Comparison of ENCODE assay signal across 32 cellular contexts in the genomic region with DNA sequence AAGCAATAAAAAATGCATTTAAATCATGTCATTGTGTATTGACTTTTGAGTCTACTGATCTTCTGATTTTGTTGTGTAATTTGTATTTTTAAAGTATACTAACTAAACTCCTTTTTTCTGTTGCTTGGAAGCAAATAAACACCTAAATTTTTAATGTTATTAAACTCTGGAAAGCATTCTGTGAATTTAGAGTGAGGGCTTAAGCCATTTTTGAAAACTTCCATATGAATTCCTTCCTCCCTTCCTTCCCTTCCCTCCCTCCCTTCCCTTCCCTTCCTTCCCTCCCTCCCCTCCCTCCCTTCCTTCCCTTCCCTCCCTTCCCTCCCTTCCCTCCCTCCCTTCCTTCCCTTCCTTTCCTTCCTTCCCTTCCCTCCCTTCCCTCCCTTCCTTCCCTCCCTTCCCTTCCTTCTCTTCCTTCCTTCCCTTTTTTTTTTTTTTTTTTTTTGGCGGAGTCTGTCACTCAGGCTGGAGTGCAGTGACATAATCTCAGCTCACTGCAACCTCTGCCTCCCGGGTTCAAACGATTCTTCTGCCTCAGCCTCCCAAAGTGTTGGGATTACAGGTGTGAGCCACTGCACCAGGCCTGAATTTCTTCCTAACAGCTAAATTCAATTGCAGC. TPM values are rescaled to one million over a fixed set of nuclear protein-coding genes. Genes with fewer than 3 reads are reported as not detected.
DNase-seq lines count a peak whose midpoint lies in the region; ATAC-seq, FAIRE-seq and TF ChIP-seq lines count a peak whose summit lies in the region.
"Had no signal": no experiment of that assay in that cellular context is flagged by ENCODE, and none has a peak within 500 bp of the region (broad histone marks: within the 10 kb centered on the region; RNA-seq: fewer than 3 reads in every experiment).

No MANE protein-coding gene starts in this region.

- no peak for ATAC-seq in activated naive CD8-positive, alpha-beta T cell treated with anti-CD3 and anti-CD28 coated beads, Interleukin-2, amount 50 U/mL, for 24 hours
- ATAC-seq in effector memory CD8-positive, alpha-beta T cell (replicated peaks), result no peak
- ATAC-seq: activated T-cell treated with anti-CD3 and anti-CD28 coated beads, Interleukin-2, amount 50 U/mL, for 4 hours; left cardiac atrium; right cardiac atrium; Right ventricle myocardium inferior had no signal

- no peaks in the 10 kb centered on the region for H3K9me2 ChIP-seq in PC-9 (ENCODE audit: insufficient read depth)
- H3K9me2 ChIP-seq: SK-N-SH had no signal

- POLR2A ChIA-PET in PC-9 (lab: Charles Lee; ENCODE audit: unreplicated experiment), result no interaction called here

- H3K27ac ChIP-seq in dorsolateral prefrontal cortex (peak overlapping the region in 1 of 59 donors; percentile 7), PC-9 (no peak overlapping the region)
- H3K27ac ChIP-seq: KMS-11, spleen had no signal

- peak; percentile 15 for FAIRE-seq in G401.6 (lab: Jason Lieb, UNC)
- FAIRE-seq: GM12891, HTR-8/SVneo had no signal

- intact Hi-C loops in dorsolateral prefrontal cortex (cut with DNase I), result no loop called here
- intact Hi-C loops in PC-9 (cut with micrococcal nuclease; ENCODE audit: unreplicated experiment), result no loop called here

- H3K4me1 Mint-ChIP-seq in activated naive CD8-positive, alpha-beta T cell (ENCODE audit: low read depth), result peaks cover 2% of the 10 kb centered on the region
- peaks cover 3% of the 10 kb centered on the region for H3K4me1 Mint-ChIP-seq in activated naive CD8-positive, alpha-beta T cell treated with anti-CD3 and anti-CD28 coated beads, Interleukin-2, amount 50 U/mL, for 24 hours
- no peaks in the 10 kb centered on the region for H3K4me1 Mint-ChIP-seq in effector memory CD8-positive, alpha-beta T cell (ENCODE audit: low read depth in 2 of 2)
- H3K4me1 Mint-ChIP-seq in progenitor cell of endocrine pancreas (ENCODE audit: low read depth), result no peaks in the 10 kb centered on the region

- CTCF ChIA-PET in PC-9 (lab: Charles Lee), result no interaction called here

- no peak overlapping the region for H2AFZ ChIP-seq in PC-9

- BruUV-seq in PC-9 (replicated peaks; lab: Mats Ljungman, UMichigan), result no TSS peak

- H3K9me3 ChIP-seq in PC-9 (ENCODE audit: insufficient read depth, low read depth), result no peaks in the 10 kb centered on the region
- H3K9me3 ChIP-seq: BE2C, MG63, SK-N-SH, spleen had no signal

- H3K4me3 ChIP-seq in dorsolateral prefrontal cortex, result no peak overlapping the region
- H3K4me3 ChIP-seq in PC-9, result no peak overlapping the region
- H3K4me3 ChIP-seq: lung, MG63, spleen had no signal

- H3K9me3 Mint-ChIP-seq in activated naive CD8-positive, alpha-beta T cell (ENCODE audit: low read depth), result no peaks in the 10 kb centered on the region
- H3K9me3 Mint-ChIP-seq in activated naive CD8-positive, alpha-beta T cell treated with anti-CD3 and anti-CD28 coated beads, Interleukin-2, amount 50 U/mL, for 24 hours, result no peaks in the 10 kb centered on the region
- H3K9me3 Mint-ChIP-seq in effector memory CD8-positive, alpha-beta T cell, result no peaks in the 10 kb centered on the region
- H3K9me3 Mint-ChIP-seq in progenitor cell of endocrine pancreas (ENCODE audit: low read depth), result no peaks in the 10 kb centered on the region
- H3K9me3 Mint-ChIP-seq: activated T-cell treated with anti-CD3 and anti-CD28 coated beads, Interleukin-2, amount 50 U/mL, for 4 hours; immature natural killer cell; type B pancreatic cell had no signal

- H3K4me2 ChIP-seq in PC-9, result no peak overlapping the region
- H3K4me2 ChIP-seq: KMS-11, SK-N-SH had no signal

- H3K36me3 Mint-ChIP-seq in activated naive CD8-positive, alpha-beta T cell, result peaks cover 17% of the 10 kb centered on the region
- peaks cover 45% of the 10 kb centered on the region for H3K36me3 Mint-ChIP-seq in activated naive CD8-positive, alpha-beta T cell treated with anti-CD3 and anti-CD28 coated beads, Interleukin-2, amount 50 U/mL, for 24 hours (ENCODE audit: low read depth)
- peaks cover 79% of the 10 kb centered on the region for H3K36me3 Mint-ChIP-seq in effector memory CD8-positive, alpha-beta T cell (ENCODE audit: insufficient read depth)
- H3K36me3 Mint-ChIP-seq in progenitor cell of endocrine pancreas (ENCODE audit: insufficient read depth), result peaks cover 45% of the 10 kb centered on the region

- no peak overlapping the region for H3K4me3 Mint-ChIP-seq in activated naive CD8-positive, alpha-beta T cell
- no peak overlapping the region for H3K4me3 Mint-ChIP-seq in activated naive CD8-positive, alpha-beta T cell treated with anti-CD3 and anti-CD28 coated beads, Interleukin-2, amount 50 U/mL, for 24 hours
- H3K4me3 Mint-ChIP-seq in effector memory CD8-positive, alpha-beta T cell, result no peak overlapping the region
- no peak overlapping the region for H3K4me3 Mint-ChIP-seq in progenitor cell of endocrine pancreas (ENCODE audit: low read depth)
- H3K4me3 Mint-ChIP-seq: activated T-cell treated with anti-CD3 and anti-CD28 coated beads, Interleukin-2, amount 50 U/mL, for 4 hours; immature natural killer cell; type B pancreatic cell had no signal

- H3K27ac Mint-ChIP-seq in activated naive CD8-positive, alpha-beta T cell, result peak overlapping the region; percentile 72
- H3K27ac Mint-ChIP-seq in activated naive CD8-positive, alpha-beta T cell treated with anti-CD3 and anti-CD28 coated beads, Interleukin-2, amount 50 U/mL, for 24 hours, result no peak overlapping the region
- peak overlapping the region; percentile 87 to 92 for H3K27ac Mint-ChIP-seq in effector memory CD8-positive, alpha-beta T cell
- H3K27ac Mint-ChIP-seq in progenitor cell of endocrine pancreas, result peak overlapping the region; percentile 49
- H3K27ac Mint-ChIP-seq: type B pancreatic cell had no signal

- H3K27me3 ChIP-seq in dorsolateral prefrontal cortex (no peaks in the 10 kb centered on the region), PC-9 (ENCODE audit: insufficient read depth, low read depth) (no peaks in the 10 kb centered on the region)
- H3K27me3 ChIP-seq: BE2C, MG63, spleen had no signal

- peaks cover 18% of the 10 kb centered on the region for H3F3A ChIP-seq in PC-9 (ENCODE audit: insufficient read depth, low read depth)

- no peak for DNase-seq in activated naive CD8-positive, alpha-beta T cell treated with anti-CD3 and anti-CD28 coated beads, Interleukin-2, amount 50 U/mL, for 24 hours
- DNase-seq in effector memory CD8-positive, alpha-beta T cell, result no peak
- DNase-seq in progenitor cell of endocrine pancreas (ENCODE audit: low spot score, unreplicated experiment), result no peak
- no peak for DNase-seq in dorsolateral prefrontal cortex
- DNase-seq in PC-9, result no peak
- DNase-seq in NCI-H1436 treated with DMSO at 0.1 percent for 48 hours (lab: John Stamatoyannopoulos, UW), result no peak
- DNase-seq: ACHN; activated naive CD4-positive, alpha-beta T cell treated with Interleukin-2 at 50 U/mL for 16 hours; activated T-cell treated with anti-CD3 and anti-CD28 coated beads, Interleukin-2, amount 50 U/mL, for 4 hours; amygdala; BE2C; DMS153; immature natural killer cell; left cardiac atrium; MG63; NCI-H2029 treated with DMSO at 0.1 percent for 48 hours; NCI-H524 treated with DMSO at 0.1 percent for 48 hours; NK-92 treated with Interleukin-12 subunit alpha and Interleukin-12 subunit beta, amount 100 ng/mL, for 24 hours; right cardiac atrium; SK-N-SH; spleen; stimulated activated CD4-positive, alpha-beta T cell treated with anti-CD3 and anti-CD28 coated beads, Interleukin-2, amount 100 ng/mL, for 24 hours; stimulated activated CD8-positive, alpha-beta memory T cell treated with anti-CD3 and anti-CD28 coated beads, Interleukin-4, amount 100 ng/mL, for 48 hours; substantia nigra had no signal

- TF ChIP-seq CTCF in progenitor cell of endocrine pancreas (IDR thresholded peaks at IDR 0.05; ENCODE audit: unreplicated experiment) (no peak), dorsolateral prefrontal cortex (IDR thresholded peaks at IDR 0.05 in 54 of 56, conservative IDR thresholded peaks at IDR 0.05 in 2 of 56; ENCODE audit: low read depth in 1 of 56, partially characterized antibody in 56 of 56) (no peak), PC-9 (conservative IDR thresholded peaks at IDR 0.05) (no peak)

- no peaks in the 10 kb centered on the region for H4K20me1 ChIP-seq in PC-9 (ENCODE audit: insufficient read depth)

- no peaks in the 10 kb centered on the region for H3K27me3 Mint-ChIP-seq in activated naive CD8-positive, alpha-beta T cell
- H3K27me3 Mint-ChIP-seq in activated naive CD8-positive, alpha-beta T cell treated with anti-CD3 and anti-CD28 coated beads, Interleukin-2, amount 50 U/mL, for 24 hours, result no peaks in the 10 kb centered on the region
- H3K27me3 Mint-ChIP-seq in effector memory CD8-positive, alpha-beta T cell, result no peaks in the 10 kb centered on the region
- no peaks in the 10 kb centered on the region for H3K27me3 Mint-ChIP-seq in progenitor cell of endocrine pancreas
- H3K27me3 Mint-ChIP-seq: type B pancreatic cell had no signal

- peaks cover 28% of the 10 kb centered on the region for H3K36me3 ChIP-seq in PC-9 (ENCODE audit: low read depth)

- H3K4me1 ChIP-seq in PC-9 (replicated peaks; ENCODE audit: insufficient read depth), result 0 out of 2 replicates have a peak, but pooled peaks cover 6% of the 10 kb centered on the region
- H3K4me1 ChIP-seq: BE2C had no signal

- H3K79me2 ChIP-seq in PC-9 (ENCODE audit: low read depth), result no peaks in the 10 kb centered on the region

RNA-seq across cellular contexts. Expression of a gene that starts 56.6 kb away (rescaled TPM):
- total RNA-seq in progenitor cell of endocrine pancreas (41.1 and 41.4 TPM in 2 replicates), dorsolateral prefrontal cortex (10 to 100 TPM; 43.6 to 79.0 (median 59.0) TPM), PC-9 (2021) (52.3 and 60.9 TPM in 2 replicates)
